ENCODE assay signal across 14 cellular contexts in the genomic region with DNA sequence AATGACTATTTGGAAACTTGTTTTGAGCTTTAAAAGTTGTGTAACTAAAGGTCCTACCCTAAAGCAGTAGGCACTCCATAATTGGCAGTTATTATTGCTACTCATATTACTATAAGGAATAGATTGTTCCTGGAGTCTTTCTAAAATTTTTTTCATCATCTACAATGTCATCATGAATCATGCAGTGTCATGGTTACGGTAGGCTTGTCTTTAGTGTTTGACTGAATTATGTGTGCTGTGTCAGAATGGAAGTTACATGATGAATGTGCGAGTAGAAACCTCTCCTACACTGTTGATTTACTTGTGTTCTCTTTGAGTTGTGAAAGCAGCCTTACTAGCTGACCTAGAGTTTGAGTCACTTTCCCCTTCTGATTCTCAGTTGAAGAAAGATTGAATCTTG.
DNase-seq lines count a peak whose midpoint lies in the region; ATAC-seq, FAIRE-seq and TF ChIP-seq lines count a peak whose summit lies in the region.
"Had no signal": no experiment of that assay in that cellular context is flagged by ENCODE, and none has a peak within 500 bp of the region (broad histone marks: within the 10 kb centered on the region; RNA-seq: fewer than 3 reads in every experiment).

No MANE protein-coding gene starts in this region.

- no peak overlapping the region for H3K4me3 Mint-ChIP-seq in activated CD8-positive, alpha-beta T cell treated with anti-CD3 and anti-CD28 coated beads for 36 hours
- H3K4me3 Mint-ChIP-seq: activated naive CD8-positive, alpha-beta T cell; stimulated activated naive B cell treated with anti-CD40 and anti-IgM and Interleukin-4, amounts not matched to agents 10 μg/mL and 1 μg/mL and 100 μg/mL, for 72 hours had no signal

- POLR2A ChIA-PET in HCT116 (lab: Charles Lee), result no interaction called here
- POLR2A ChIA-PET in activated CD8-positive, alpha-beta T cell treated with anti-CD3 and anti-CD28 coated beads for 36 hours (lab: Charles Lee), result no interaction called here

- no peak for FAIRE-seq in HTR-8/SVneo (lab: Jason Lieb, UNC)

- no peaks in the 10 kb centered on the region for H3K36me3 ChIP-seq in HCT116 (ENCODE audit: control insufficient read depth in 1 of 2, insufficient read depth in 2 of 2, low read length in 2 of 2)
- H3K36me3 ChIP-seq in left lung, result no peaks in the 10 kb centered on the region

- H3K36me3 Mint-ChIP-seq in activated CD8-positive, alpha-beta T cell treated with anti-CD3 and anti-CD28 coated beads for 36 hours (ENCODE audit: low read depth), result no peaks in the 10 kb centered on the region
- H3K36me3 Mint-ChIP-seq: activated naive CD8-positive, alpha-beta T cell; stimulated activated naive B cell treated with anti-CD40 and anti-IgM and Interleukin-4, amounts not matched to agents 10 μg/mL and 1 μg/mL and 100 μg/mL, for 72 hours had no signal

- RAD21 ChIA-PET in HCT116 (lab: Charles Lee; ENCODE audit: low non-redundant PET in 1 of 2, low total read pairs in 2 of 2, uncharacterized antibody in 2 of 2, unreplicated experiment in 2 of 2), result no interaction called here

- no peak overlapping the region for H3K9ac ChIP-seq in HCT116 (ENCODE audit: low read length)

- no peaks in the 10 kb centered on the region for H3K9me3 ChIP-seq in HCT116 (ENCODE audit: control insufficient read depth in 1 of 2, insufficient read depth in 1 of 2, low read depth in 1 of 2, low read length in 2 of 2)
- peaks cover 0 to 9% of the 10 kb centered on the region in 2 donors for H3K9me3 ChIP-seq in left lung

- no peak overlapping the region for H3K27ac Mint-ChIP-seq in activated CD8-positive, alpha-beta T cell treated with anti-CD3 and anti-CD28 coated beads for 36 hours
- H3K27ac Mint-ChIP-seq: activated naive CD8-positive, alpha-beta T cell; progenitor cell of endocrine pancreas; stimulated activated naive B cell treated with anti-CD40 and anti-IgM and Interleukin-4, amounts not matched to agents 10 μg/mL and 1 μg/mL and 100 μg/mL, for 72 hours had no signal

- H3K27me3 ChIP-seq in HCT116 (ENCODE audit: insufficient read depth, low read length) (no peaks in the 10 kb centered on the region), left lung (no peaks in the 10 kb centered on the region)

- H3K4me2 ChIP-seq in HCT116 (ENCODE audit: low read length), result no peak overlapping the region

- ATAC-seq in HCT116, result no peak
- ATAC-seq in esophagus mucosa, result peak; percentile 84
- no peak for ATAC-seq in activated CD8-positive, alpha-beta T cell treated with anti-CD3 and anti-CD28 coated beads for 36 hours
- no peak for ATAC-seq in left lung
- ATAC-seq: stimulated activated naive B cell treated with anti-CD40 and anti-IgM and Interleukin-4, amounts not matched to agents 10 μg/mL and 1 μg/mL and 100 μg/mL, for 72 hours had no signal

- no peaks in the 10 kb centered on the region for H3K4me1 Mint-ChIP-seq in activated CD8-positive, alpha-beta T cell treated with anti-CD3 and anti-CD28 coated beads for 36 hours (ENCODE audit: low read depth)
- H3K4me1 Mint-ChIP-seq: stimulated activated naive B cell treated with anti-CD40 and anti-IgM and Interleukin-4, amounts not matched to agents 10 μg/mL and 1 μg/mL and 100 μg/mL, for 72 hours had no signal

- 0 out of 2 replicates have a peak, but pooled peaks cover 3% of the 10 kb centered on the region for H3K9me2 ChIP-seq in HCT116 (ENCODE audit: insufficient read depth)

- no peak for TF ChIP-seq RAD21 in HCT116 (IDR thresholded peaks at IDR 0.05; ENCODE audit: low read depth)

- H3K79me2 ChIP-seq in HCT116 (ENCODE audit: insufficient read depth, low read length), result no peaks in the 10 kb centered on the region

- CTCF ChIA-PET in HCT116 (lab: Charles Lee), result interaction anchor here (1.5 kb wide), 1 partner anchor 256 kb away, joined by 3 read pairs; no protein-coding TSS in a partner anchor
- CTCF ChIA-PET in activated CD8-positive, alpha-beta T cell treated with anti-CD3 and anti-CD28 coated beads for 36 hours (lab: Charles Lee), result no interaction called here

- TF ChIP-seq CTCF in HCT116 (IDR thresholded peaks at IDR 0.05 in 2 of 3, conservative IDR thresholded peaks at IDR 0.05 in 1 of 3; ENCODE audit: borderline replicate concordance in 1 of 3, insufficient read depth in 1 of 3, low read depth in 2 of 3, low read length in 2 of 3) (no peak), left lung (IDR thresholded peaks at IDR 0.05) (no peak)
- no peak for TF ChIP-seq CTCF in activated CD8-positive, alpha-beta T cell treated with anti-CD3 and anti-CD28 coated beads for 36 hours (IDR thresholded peaks at IDR 0.05)

- H3K27ac ChIP-seq in HCT116 (ENCODE audit: low read depth, low read length), result no peak overlapping the region
- H3K27ac ChIP-seq in left lung, result no peak overlapping the region

- peak; percentile 2 for DNase-seq in Daoy (ENCODE audit: low read depth)
- DNase-seq in HCT116 (ENCODE audit: low read depth, low spot score), result no peak
- peak; percentile 10 for DNase-seq in HTR-8/SVneo (ENCODE audit: insufficient read length, low spot score)
- DNase-seq in activated CD8-positive, alpha-beta T cell treated with anti-CD3 and anti-CD28 coated beads for 36 hours, result no peak
- DNase-seq in posterior vena cava (ENCODE audit: low spot score), result no peak
- no peak for DNase-seq in activated CD8-positive, alpha-beta memory T cell treated with anti-CD3 and anti-CD28 coated beads for 24 hours
- no peak for DNase-seq in left lung
- DNase-seq: NCI-H1105; NCI-H446 treated with DMSO at 0.1 percent for 48 hours; Right ventricle myocardium superior; stimulated activated naive B cell treated with anti-CD40 and anti-IgM and Interleukin-4, amounts not matched to agents 10 μg/mL and 1 μg/mL and 100 μg/mL, for 72 hours had no signal

- H3K4me3 ChIP-seq in HCT116 (replicated peaks in 1 of 2; ENCODE audit: low read depth in 1 of 2, low read length in 2 of 2) (no peak overlapping the region), left lung (no peak overlapping the region)

- peaks cover 6% of the 10 kb centered on the region for H3K9me3 Mint-ChIP-seq in activated CD8-positive, alpha-beta T cell treated with anti-CD3 and anti-CD28 coated beads for 36 hours

- intact Hi-C loops in HCT116 (cut with micrococcal nuclease) (no loop called here), posterior vena cava (cut with DNase I) (no loop called here), left lung (cut with DNase I) (no loop called here)
- intact Hi-C loops in activated CD8-positive, alpha-beta T cell treated with anti-CD3 and anti-CD28 coated beads for 36 hours (cut with micrococcal nuclease), result no loop called here

- H3K27me3 Mint-ChIP-seq in activated CD8-positive, alpha-beta T cell treated with anti-CD3 and anti-CD28 coated beads for 36 hours, result no peaks in the 10 kb centered on the region
- H3K27me3 Mint-ChIP-seq: activated naive CD8-positive, alpha-beta T cell; progenitor cell of endocrine pancreas; stimulated activated naive B cell treated with anti-CD40 and anti-IgM and Interleukin-4, amounts not matched to agents 10 μg/mL and 1 μg/mL and 100 μg/mL, for 72 hours had no signal

- no peaks in the 10 kb centered on the region for H3K4me1 ChIP-seq in HCT116 (ENCODE audit: control insufficient read depth in 1 of 2, insufficient read depth in 2 of 2, low read length in 2 of 2)
- no peaks in the 10 kb centered on the region for H3K4me1 ChIP-seq in left lung

- no peak for TF ChIP-seq POLR2A in HCT116 (IDR thresholded peaks at IDR 0.05; ENCODE audit: borderline replicate concordance, extremely low read depth, insufficient read depth, insufficient read length)

- H2AFZ ChIP-seq in HCT116 (ENCODE audit: low read depth, low read length, poor library complexity, severe bottlenecking), result peak overlapping the region; percentile 84

- H4K20me1 ChIP-seq in HCT116 (ENCODE audit: insufficient read depth), result no peaks in the 10 kb centered on the region

- no TSS peak for BruUV-seq in HCT116 (replicated peaks; lab: Mats Ljungman, UMichigan)

TF ChIP-seq in HCT116, 20 proteins besides CTCF, POLR2A, EP300 and RAD21 (continues in another document):
- TF ChIP-seq POLR2AphosphoS5 (IDR thresholded peaks at IDR 0.05; ENCODE audit: low read depth, low read length) (no peak), TCF7L2 (IDR thresholded peaks at IDR 0.05; ENCODE audit: borderline replicate concordance, extremely low read depth, insufficient read depth, insufficient read length) (no peak), CEBPB (IDR thresholded peaks at IDR 0.05; ENCODE audit: low read depth) (no peak)
- TF ChIP-seq, protein P1, sequence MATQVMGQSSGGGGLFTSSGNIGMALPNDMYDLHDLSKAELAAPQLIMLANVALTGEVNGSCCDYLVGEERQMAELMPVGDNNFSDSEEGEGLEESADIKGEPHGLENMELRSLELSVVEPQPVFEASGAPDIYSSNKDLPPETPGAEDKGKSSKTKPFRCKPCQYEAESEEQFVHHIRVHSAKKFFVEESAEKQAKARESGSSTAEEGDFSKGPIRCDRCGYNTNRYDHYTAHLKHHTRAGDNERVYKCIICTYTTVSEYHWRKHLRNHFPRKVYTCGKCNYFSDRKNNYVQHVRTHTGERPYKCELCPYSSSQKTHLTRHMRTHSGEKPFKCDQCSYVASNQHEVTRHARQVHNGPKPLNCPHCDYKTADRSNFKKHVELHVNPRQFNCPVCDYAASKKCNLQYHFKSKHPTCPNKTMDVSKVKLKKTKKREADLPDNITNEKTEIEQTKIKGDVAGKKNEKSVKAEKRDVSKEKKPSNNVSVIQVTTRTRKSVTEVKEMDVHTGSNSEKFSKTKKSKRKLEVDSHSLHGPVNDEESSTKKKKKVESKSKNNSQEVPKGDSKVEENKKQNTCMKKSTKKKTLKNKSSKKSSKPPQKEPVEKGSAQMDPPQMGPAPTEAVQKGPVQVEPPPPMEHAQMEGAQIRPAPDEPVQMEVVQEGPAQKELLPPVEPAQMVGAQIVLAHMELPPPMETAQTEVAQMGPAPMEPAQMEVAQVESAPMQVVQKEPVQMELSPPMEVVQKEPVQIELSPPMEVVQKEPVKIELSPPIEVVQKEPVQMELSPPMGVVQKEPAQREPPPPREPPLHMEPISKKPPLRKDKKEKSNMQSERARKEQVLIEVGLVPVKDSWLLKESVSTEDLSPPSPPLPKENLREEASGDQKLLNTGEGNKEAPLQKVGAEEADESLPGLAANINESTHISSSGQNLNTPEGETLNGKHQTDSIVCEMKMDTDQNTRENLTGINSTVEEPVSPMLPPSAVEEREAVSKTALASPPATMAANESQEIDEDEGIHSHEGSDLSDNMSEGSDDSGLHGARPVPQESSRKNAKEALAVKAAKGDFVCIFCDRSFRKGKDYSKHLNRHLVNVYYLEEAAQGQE (IDR thresholded peaks at IDR 0.05; ENCODE audit: low read depth), result no peak

Comparison
In these comparisons a context has a peak if more than half of its experiments do, and no peak if none do; other contexts are left out.
1. DNase-seq: peak in Daoy (single experiment) and HTR-8/SVneo (single experiment); none in HCT116 (single experiment), activated CD8-positive, alpha-beta T cell treated with anti-CD3 and anti-CD28 coated beads for 36 hours (single experiment), posterior vena cava (single experiment), activated CD8-positive, alpha-beta memory T cell treated with anti-CD3 and anti-CD28 coated beads for 24 hours (single experiment) and left lung (0 of 2).